In genomic region chr1:97138515-97139032, GRCh38 we compare ENCODE assay signal across 9 cellular contexts.
A peak's percentile ranks its signal among the peaks of the same experiment; 100 is the strongest.
DNase-seq lines count a peak whose midpoint lies in the region; ATAC-seq, FAIRE-seq and TF ChIP-seq lines count a peak whose summit lies in the region.
"Had no signal": no experiment of that assay in that cellular context is flagged by ENCODE, and none has a peak within 500 bp of the region (broad histone marks: within the 10 kb centered on the region; RNA-seq: fewer than 3 reads in every experiment).

No MANE protein-coding gene starts in this region.

- no peaks in the 10 kb centered on the region for H3K36me3 ChIP-seq in OCI-LY3 (replicated peaks; ENCODE audit: low read depth, low read length)
- H3K36me3 ChIP-seq in aorta (ENCODE audit: control insufficient read depth in 1 of 2, insufficient read depth in 2 of 2, low read length in 1 of 2), result no peaks in the 10 kb centered on the region
- no peaks in the 10 kb centered on the region for H3K36me3 ChIP-seq in suprapubic skin
- H3K36me3 ChIP-seq: right lobe of liver had no signal

- no peak overlapping the region for H3K4me3 Mint-ChIP-seq in mesothelial cell of epicardium
- H3K4me3 Mint-ChIP-seq in activated T-helper 17 cell treated with anti-CD3 and anti-CD28 coated beads, Interleukin-2, amount 50 U/mL, for 72 hours, result no peak overlapping the region

- no peaks in the 10 kb centered on the region for H3K36me3 Mint-ChIP-seq in mesothelial cell of epicardium
- no peaks in the 10 kb centered on the region for H3K36me3 Mint-ChIP-seq in activated T-helper 17 cell treated with anti-CD3 and anti-CD28 coated beads, Interleukin-2, amount 50 U/mL, for 72 hours (ENCODE audit: low read depth)

- H3K4me3 ChIP-seq in GM08714 (ENCODE audit: low read length) (peak overlapping the region; percentile 31; the same call in 1 of the 2 replicates), OCI-LY3 (ENCODE audit: low read length) (peak overlapping the region; percentile 71), aorta (ENCODE audit: low read length in 2 of 2) (no peak overlapping the region), suprapubic skin (no peak overlapping the region)
- H3K4me3 ChIP-seq: right lobe of liver had no signal

- H3K79me2 ChIP-seq in OCI-LY3 (ENCODE audit: low read length), result no peaks in the 10 kb centered on the region

- peak overlapping the region; percentile 71 for H3K4me2 ChIP-seq in OCI-LY3 (ENCODE audit: low read length)

- peaks cover 7% of the 10 kb centered on the region for H3K4me1 Mint-ChIP-seq in mesothelial cell of epicardium
- no peaks in the 10 kb centered on the region for H3K4me1 Mint-ChIP-seq in activated T-helper 17 cell treated with anti-CD3 and anti-CD28 coated beads, Interleukin-2, amount 50 U/mL, for 72 hours

- TF ChIP-seq CTCF in OCI-LY3 (IDR thresholded peaks at IDR 0.05; ENCODE audit: low read depth, low read length), result no peak
- TF ChIP-seq CTCF in mesothelial cell of epicardium (IDR thresholded peaks at IDR 0.05; ENCODE audit: unreplicated experiment), result peak; percentile 3
- no peak for TF ChIP-seq CTCF in suprapubic skin (IDR thresholded peaks at IDR 0.05)

- DNase-seq in H54 (ENCODE audit: insufficient read length, low spot score), result no peak
- no peak for DNase-seq in mesothelial cell of epicardium (ENCODE audit: low spot score in 2 of 2, unreplicated experiment in 2 of 2)
- DNase-seq in aorta, result no peak
- no peak for DNase-seq in suprapubic skin (ENCODE audit: low spot score in 2 of 2)
- DNase-seq in GM12891 (ENCODE audit: insufficient read length, low spot score), result no peak
- DNase-seq: right lobe of liver had no signal

- no peaks in the 10 kb centered on the region for H3K9me3 Mint-ChIP-seq in mesothelial cell of epicardium
- H3K9me3 Mint-ChIP-seq in activated T-helper 17 cell treated with anti-CD3 and anti-CD28 coated beads, Interleukin-2, amount 50 U/mL, for 72 hours, result no peaks in the 10 kb centered on the region

- H3K4me1 ChIP-seq in OCI-LY3 (ENCODE audit: low read length), result no peaks in the 10 kb centered on the region
- peaks cover 0 to 3% of the 10 kb centered on the region in 2 donors for H3K4me1 ChIP-seq in aorta (ENCODE audit: control insufficient read depth in 1 of 2, insufficient read depth in 2 of 2, low read length in 2 of 2)
- H3K4me1 ChIP-seq in suprapubic skin, result peaks cover 7% of the 10 kb centered on the region
- H3K4me1 ChIP-seq: right lobe of liver had no signal

- no peak for TF ChIP-seq EP300 in suprapubic skin (IDR thresholded peaks at IDR 0.05)

- intact Hi-C loops in aorta (cut with DNase I), result loop anchor here in 1 of 2 donors (10.0 kb wide), 1 partner anchor 916 kb away; no protein-coding TSS in a partner anchor

- peak overlapping the region; percentile 93 for H2AFZ ChIP-seq in OCI-LY3 (ENCODE audit: low read depth, low read length)

- H3K27me3 Mint-ChIP-seq in mesothelial cell of epicardium (ENCODE audit: low read depth), result no peaks in the 10 kb centered on the region
- no peaks in the 10 kb centered on the region for H3K27me3 Mint-ChIP-seq in activated T-helper 17 cell treated with anti-CD3 and anti-CD28 coated beads, Interleukin-2, amount 50 U/mL, for 72 hours

- no peaks in the 10 kb centered on the region for H3K9me3 ChIP-seq in OCI-LY3 (ENCODE audit: insufficient read depth, low read length)
- no peaks in the 10 kb centered on the region for H3K9me3 ChIP-seq in aorta (ENCODE audit: control insufficient read depth, low read length)
- no peaks in the 10 kb centered on the region for H3K9me3 ChIP-seq in suprapubic skin
- H3K9me3 ChIP-seq: right lobe of liver had no signal

- ATAC-seq in aorta (ENCODE audit: low FRiP score), result no peak
- ATAC-seq in activated T-helper 17 cell treated with anti-CD3 and anti-CD28 coated beads, Interleukin-2, amount 50 U/mL, for 72 hours (replicated peaks), result no peak

- FAIRE-seq in H54 (lab: Jason Lieb, UNC), result peak; percentile 79
- FAIRE-seq in GM12891 (lab: Jason Lieb, UNC), result no peak

- H3K27me3 ChIP-seq in OCI-LY3 (ENCODE audit: low read depth, low read length), result no peaks in the 10 kb centered on the region
- no peaks in the 10 kb centered on the region for H3K27me3 ChIP-seq in aorta (ENCODE audit: control insufficient read depth in 1 of 2, insufficient read depth in 2 of 2, low read length in 1 of 2)
- no peaks in the 10 kb centered on the region for H3K27me3 ChIP-seq in suprapubic skin
- H3K27me3 ChIP-seq: right lobe of liver had no signal

- H3K27ac ChIP-seq in OCI-LY3 (ENCODE audit: low read length) (no peak overlapping the region), aorta (ENCODE audit: low read depth in 1 of 2, low read length in 2 of 2) (no peak overlapping the region), suprapubic skin (no peak overlapping the region)
- H3K27ac ChIP-seq: right lobe of liver had no signal

- H3K9ac ChIP-seq in OCI-LY3 (ENCODE audit: low read length), result peak overlapping the region; percentile 35; the same call in 1 of the 2 replicates

- no peak for TF ChIP-seq POLR2A in H54 (IDR thresholded peaks at IDR 0.05; ENCODE audit: low read depth, low read length)
- no peak for TF ChIP-seq POLR2A in suprapubic skin (IDR thresholded peaks at IDR 0.05)
- TF ChIP-seq POLR2A in GM12891 (IDR thresholded peaks at IDR 0.05; ENCODE audit: low read depth, low read length), result no peak

- no peaks in the 10 kb centered on the region for H4K20me1 ChIP-seq in OCI-LY3 (ENCODE audit: insufficient read depth, low read length)

- WGBS in aorta, 2 donors, result 25 to 35% methylated on average over 4 of the region's 4 CpGs
- WGBS in suprapubic skin, result 40% methylated on average over 4 of the region's 4 CpGs

- no peak overlapping the region for H3K27ac Mint-ChIP-seq in mesothelial cell of epicardium
- no peak overlapping the region for H3K27ac Mint-ChIP-seq in activated T-helper 17 cell treated with anti-CD3 and anti-CD28 coated beads, Interleukin-2, amount 50 U/mL, for 72 hours

TF ChIP-seq in GM12891, 5 proteins besides CTCF, POLR2A, EP300 and RAD21:
- TF ChIP-seq POLR2AphosphoS5 (IDR thresholded peaks at IDR 0.05; ENCODE audit: low read depth, low read length) (no peak), TAF1 (IDR thresholded peaks at IDR 0.05; ENCODE audit: low read depth, low read length) (no peak), SPI1 (IDR thresholded peaks at IDR 0.05; ENCODE audit: low read depth, low read length) (no peak), PAX5 (IDR thresholded peaks at IDR 0.05; ENCODE audit: insufficient read depth, low read length, severe bottlenecking) (no peak), POU2F2 (IDR thresholded peaks at IDR 0.05; ENCODE audit: low read depth, low read length) (no peak)

Comparison
In these comparisons a context has a peak if more than half of its experiments do, and no peak if none do; other contexts are left out.
1. H3K4me3 ChIP-seq: peak in GM08714 (single experiment) and OCI-LY3 (single experiment); none in aorta (0 of 2) and suprapubic skin (single experiment).